Comparison of ENCODE assay signal across 1 cellular context in genomic region chr11:77071671-77072605, GRCh38.
TF ChIP-seq lines count a peak whose summit lies in the region.

No MANE protein-coding gene starts in this region.

TF ChIP-seq in HepG2, 621 proteins besides CTCF, POLR2A, EP300 and RAD21:
- TF ChIP-seq TFDP2 (CRISPR knock-in tag; IDR thresholded peaks at IDR 0.05) (no peak), ZNF687 (CRISPR knock-in tag; IDR thresholded peaks at IDR 0.05) (no peak), ZNF878 (CRISPR knock-in tag; IDR thresholded peaks at IDR 0.05) (no peak)
